Comparison of ENCODE assay signal across 20 cellular contexts in the genomic region with DNA sequence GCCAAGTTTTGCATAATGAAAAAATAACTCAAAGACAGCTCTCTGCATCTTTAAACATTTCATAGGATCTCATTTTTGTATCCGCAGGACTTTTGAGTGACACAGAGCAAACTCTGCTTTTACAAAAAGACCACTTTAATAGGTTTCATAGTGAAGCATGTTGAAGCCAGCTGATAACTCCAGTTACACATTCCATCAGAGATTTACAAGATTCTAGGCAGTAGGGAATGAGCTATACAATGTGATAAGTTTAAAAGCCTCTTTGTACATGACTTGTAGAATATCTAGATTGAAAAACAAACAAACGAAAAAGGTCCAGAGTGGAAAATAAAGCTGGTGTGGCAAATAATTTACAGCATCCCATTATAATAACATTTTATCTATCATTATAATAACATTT. TPM values are rescaled to one million over a fixed set of nuclear protein-coding genes. Genes with fewer than 3 reads are reported as not detected.
DNase-seq lines count a peak whose midpoint lies in the region; ATAC-seq and TF ChIP-seq lines count a peak whose summit lies in the region.
"Had no signal": no experiment of that assay in that cellular context is flagged by ENCODE, and none has a peak within 500 bp of the region (broad histone marks: within the 10 kb centered on the region; RNA-seq: fewer than 3 reads in every experiment).

No MANE protein-coding gene starts in this region.

- H3K27me3 ChIP-seq in colonic mucosa, result no peaks in the 10 kb centered on the region
- H3K27me3 ChIP-seq in thoracic aorta (replicated peaks; ENCODE audit: insufficient read depth), result no peaks in the 10 kb centered on the region
- H3K27me3 ChIP-seq in WERI-Rb-1 (ENCODE audit: insufficient read depth, low read depth, severe bottlenecking), result peaks cover 41% of the 10 kb centered on the region
- H3K27me3 ChIP-seq: Peyer's patch had no signal

- intact Hi-C loops in colonic mucosa (cut with DNase I), result no loop called here

- H3K4me3 ChIP-seq in HFF-Myc (replicated peaks; ENCODE audit: low read depth, low read length) (peak overlapping the region; percentile 81), colonic mucosa (peak overlapping the region; percentile 54), thoracic aorta (peak overlapping the region; percentile 80), WERI-Rb-1 (ENCODE audit: low read depth, low read length) (no peak overlapping the region)
- H3K4me3 ChIP-seq: HAP-1 had no signal

- peaks cover 57% of the 10 kb centered on the region for H3K4me1 Mint-ChIP-seq in mesothelial cell of epicardium

- H3K27me3 Mint-ChIP-seq in mesothelial cell of epicardium (ENCODE audit: low read depth), result no peaks in the 10 kb centered on the region

- no peaks in the 10 kb centered on the region for H3K36me3 Mint-ChIP-seq in mesothelial cell of epicardium
- H3K36me3 Mint-ChIP-seq: stimulated activated memory B cell treated with anti-CD40 and anti-IgM and Interleukin-4, amounts not matched to agents 10 μg/mL and 1 μg/mL and 100 μg/mL, for 72 hours had no signal

- no peak overlapping the region for H3K9ac ChIP-seq in colonic mucosa (ENCODE audit: low read depth in 2 of 2, low read length in 2 of 2)

- TF ChIP-seq CTCF in HFF-Myc (IDR thresholded peaks at IDR 0.05; ENCODE audit: low read depth, low read length, missing control alignments), result no peak
- TF ChIP-seq CTCF in colonic mucosa (IDR thresholded peaks at IDR 0.05), result no peak
- no peak for TF ChIP-seq CTCF in mesothelial cell of epicardium (IDR thresholded peaks at IDR 0.05; ENCODE audit: unreplicated experiment)
- no peak for TF ChIP-seq CTCF in thoracic aorta (IDR thresholded peaks at IDR 0.05)
- TF ChIP-seq CTCF in WERI-Rb-1 (IDR thresholded peaks at IDR 0.05; ENCODE audit: low read depth, low read length), result no peak

- H3K4me1 ChIP-seq in colonic mucosa (no peaks in the 10 kb centered on the region), thoracic aorta (ENCODE audit: control insufficient read depth in 1 of 2, low read depth in 2 of 2) (peaks cover 23 to 50% of the 10 kb centered on the region in 2 donors)
- H3K4me1 ChIP-seq: HAP-1 had no signal

- H3K9me3 ChIP-seq in colonic mucosa, result no peaks in the 10 kb centered on the region
- no peaks in the 10 kb centered on the region for H3K9me3 ChIP-seq in thoracic aorta
- H3K9me3 ChIP-seq in WERI-Rb-1 (ENCODE audit: severe bottlenecking), result no peaks in the 10 kb centered on the region
- H3K9me3 ChIP-seq: HAP-1, Peyer's patch had no signal

- DNase-seq in HFF-Myc (ENCODE audit: extremely low read depth, low read depth), result no peak
- no peak for DNase-seq in colonic mucosa
- no peak for DNase-seq in mesothelial cell of epicardium (ENCODE audit: low spot score in 2 of 2, unreplicated experiment in 2 of 2)
- DNase-seq in thoracic aorta (ENCODE audit: low spot score), result no peak
- no peak for DNase-seq in WERI-Rb-1
- no peak for DNase-seq in activated CD4-positive, alpha-beta T cell treated with anti-CD3 and anti-CD28 coated beads, Interleukin-2, amount 50 U/mL, for 48 hours
- no peak for DNase-seq in DMS53 (lab: John Stamatoyannopoulos, UW)
- DNase-seq: activated effector memory CD4-positive, alpha-beta T cell treated with anti-CD3 and anti-CD28 coated beads, Interleukin-2, amount 50 U/mL, for 16 hours; dermis blood vessel endothelial cell; GF-D8; KBM-7; NCI-H1105 treated with DMSO at 0.1 percent for 48 hours; NCI-H2171; NCI-H774; nucleus accumbens; Peyer's patch; small intestine had no signal

- H3K27ac Mint-ChIP-seq in mesothelial cell of epicardium, result peak overlapping the region; percentile 17
- H3K27ac Mint-ChIP-seq: B cell; stimulated activated memory B cell treated with anti-CD40 and anti-IgM and Interleukin-4, amounts not matched to agents 10 μg/mL and 1 μg/mL and 100 μg/mL, for 72 hours had no signal

- ATAC-seq in thoracic aorta (ENCODE audit: insufficient number of reproducible peaks, low FRiP score, low read depth), result no peak
- ATAC-seq: stimulated activated memory B cell treated with anti-CD40 and anti-IgM and Interleukin-4, amounts not matched to agents 10 μg/mL and 1 μg/mL and 100 μg/mL, for 72 hours had no signal

- no peaks in the 10 kb centered on the region for H3K36me3 ChIP-seq in colonic mucosa
- H3K36me3 ChIP-seq in thoracic aorta, result no peaks in the 10 kb centered on the region
- no peaks in the 10 kb centered on the region for H3K36me3 ChIP-seq in WERI-Rb-1
- H3K36me3 ChIP-seq: HAP-1, Peyer's patch had no signal

- H3K4me3 Mint-ChIP-seq in mesothelial cell of epicardium, result peak overlapping the region; percentile 90
- H3K4me3 Mint-ChIP-seq: B cell; stimulated activated memory B cell treated with anti-CD40 and anti-IgM and Interleukin-4, amounts not matched to agents 10 μg/mL and 1 μg/mL and 100 μg/mL, for 72 hours had no signal

- no peaks in the 10 kb centered on the region for H3K9me3 Mint-ChIP-seq in mesothelial cell of epicardium
- H3K9me3 Mint-ChIP-seq: stimulated activated memory B cell treated with anti-CD40 and anti-IgM and Interleukin-4, amounts not matched to agents 10 μg/mL and 1 μg/mL and 100 μg/mL, for 72 hours had no signal

- H3K27ac ChIP-seq in colonic mucosa (no peak overlapping the region), thoracic aorta (peak overlapping the region; percentile 27 to 92), WERI-Rb-1 (no peak overlapping the region)
- H3K27ac ChIP-seq: Peyer's patch had no signal

RNA-seq across cellular contexts. Expression of a gene that starts 2.2 kb away (rescaled TPM):
- 10 to 100 TPM in 1 of 2 donors, 1 to 10 TPM in 1; 8.1 to 16.6 TPM for total RNA-seq in colonic mucosa
- 35.0 to 37.0 TPM (median 35.9 TPM) in 3 replicates for total RNA-seq in mesothelial cell of epicardium
- total RNA-seq in thoracic aorta, result 100 to 1,000 TPM; 145 to 381 TPM
- total RNA-seq: B cell had no signal

Comparison
In these comparisons a context has a peak if more than half of its experiments do, and no peak if none do; other contexts are left out.
1. H3K27ac ChIP-seq: peak in thoracic aorta (2 of 2); none in colonic mucosa (single experiment) and WERI-Rb-1 (single experiment).